Comparison of ENCODE assay signal across 15 cellular contexts in the genomic region with DNA sequence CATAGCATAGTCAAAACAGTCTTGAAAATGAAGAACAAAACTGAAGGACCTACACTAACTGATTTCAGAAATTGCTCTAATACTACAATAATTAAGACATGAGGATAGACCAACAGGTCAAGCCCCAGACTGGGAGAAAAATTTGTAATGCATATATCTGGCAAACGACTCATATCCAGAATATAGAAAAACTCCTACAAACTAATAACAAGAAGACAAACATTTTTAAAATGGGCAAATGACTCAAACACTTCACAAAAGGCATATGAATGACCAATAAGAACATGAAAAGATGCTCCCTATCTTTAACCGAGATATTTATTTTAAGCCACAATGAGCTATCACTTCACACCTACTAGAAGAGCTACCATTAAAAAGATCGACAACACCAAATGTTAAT. TPM values are rescaled to one million over a fixed set of nuclear protein-coding genes. Genes with fewer than 3 reads are reported as not detected.
DNase-seq lines count a peak whose midpoint lies in the region; ATAC-seq and TF ChIP-seq lines count a peak whose summit lies in the region.
"Had no signal": no experiment of that assay in that cellular context is flagged by ENCODE, and none has a peak within 500 bp of the region (broad histone marks: within the 10 kb centered on the region; RNA-seq: fewer than 3 reads in every experiment).

No MANE protein-coding gene starts in this region.

- H3F3A ChIP-seq in DOHH2 (ENCODE audit: control insufficient read depth, insufficient read depth): 0 out of 2 replicates have a peak, but pooled peaks cover 2% of the 10 kb centered on the region

- H4K20me1 ChIP-seq in DOHH2 (ENCODE audit: control insufficient read depth, insufficient read depth, low read depth, low read length): peaks cover 9% of the 10 kb centered on the region

- no peaks in the 10 kb centered on the region for H3K9me2 ChIP-seq in DOHH2 (replicated peaks; ENCODE audit: control insufficient read depth, low read length)

- no peak overlapping the region for H3K27ac Mint-ChIP-seq in activated CD8-positive, alpha-beta T cell treated with anti-CD3 and anti-CD28 coated beads for 36 hours
- no peak overlapping the region for H3K27ac Mint-ChIP-seq in mesothelial cell of epicardium
- H3K27ac Mint-ChIP-seq: memory B cell had no signal

- H3K27ac ChIP-seq in DOHH2 (ENCODE audit: low read depth, low read length) (no peak overlapping the region), stomach (no peak overlapping the region)
- H3K27ac ChIP-seq: adrenal gland had no signal

- H3K27me3 ChIP-seq in DOHH2 (ENCODE audit: control insufficient read depth, low read length) (no peaks in the 10 kb centered on the region), stomach (no peaks in the 10 kb centered on the region)
- H3K27me3 ChIP-seq: adrenal gland had no signal

- intact Hi-C loops in activated CD8-positive, alpha-beta T cell treated with anti-CD3 and anti-CD28 coated beads for 36 hours (cut with micrococcal nuclease): no loop called here
- intact Hi-C loops in stomach (cut with DNase I; ENCODE audit: low total_unique reads): no loop called here

- peaks cover 6% of the 10 kb centered on the region; the same call in 1 of the 2 replicates for H3K36me3 ChIP-seq in DOHH2 (ENCODE audit: control insufficient read depth, low read length)
- H3K36me3 ChIP-seq in stomach: no peaks in the 10 kb centered on the region
- H3K36me3 ChIP-seq: adrenal gland had no signal

- DNase-seq in activated CD8-positive, alpha-beta T cell treated with anti-CD3 and anti-CD28 coated beads for 36 hours: no peak
- DNase-seq in stomach (no peak), mesothelial cell of epicardium (ENCODE audit: low spot score in 2 of 2, unreplicated experiment in 2 of 2) (no peak), NCI-H345 (lab: John Stamatoyannopoulos, UW) (no peak)
- DNase-seq: adrenal gland, dermis blood vessel endothelial cell, HCEC 1CT, IMR-90, NCI-H1105 treated with DMSO at 0.1 percent for 48 hours, NCI-H526 treated with DMSO at 0.1 percent for 48 hours had no signal

- CTCF ChIA-PET in activated CD8-positive, alpha-beta T cell treated with anti-CD3 and anti-CD28 coated beads for 36 hours (lab: Charles Lee): interaction anchor here (1.0 kb wide), 2 partner anchors 16 to 200 kb away, joined by 3 read pairs; no protein-coding TSS in a partner anchor

- H3K4me2 ChIP-seq in DOHH2 (ENCODE audit: low read length): peak overlapping the region; percentile 17

- H3K4me3 ChIP-seq in DOHH2 (ENCODE audit: low read length): no peak overlapping the region
- H3K4me3 ChIP-seq in stomach: no peak overlapping the region
- H3K4me3 ChIP-seq: adrenal gland had no signal

- peaks cover 3% of the 10 kb centered on the region for H3K36me3 Mint-ChIP-seq in activated CD8-positive, alpha-beta T cell treated with anti-CD3 and anti-CD28 coated beads for 36 hours (ENCODE audit: low read depth)
- peaks cover 7% of the 10 kb centered on the region for H3K36me3 Mint-ChIP-seq in mesothelial cell of epicardium

- H3K9me3 ChIP-seq in DOHH2 (ENCODE audit: control insufficient read depth, insufficient read depth, low read length): no peaks in the 10 kb centered on the region
- no peaks in the 10 kb centered on the region for H3K9me3 ChIP-seq in stomach
- H3K9me3 ChIP-seq: adrenal gland had no signal

- ATAC-seq in GM18907 (IDR thresholded peaks at IDR 0.05; ENCODE audit: unreplicated experiment): peak; percentile 66
- ATAC-seq in HG02571 (IDR thresholded peaks at IDR 0.05; ENCODE audit: unreplicated experiment): peak; percentile 66
- peak; percentile 54 for ATAC-seq in HG03354 (IDR thresholded peaks at IDR 0.05; ENCODE audit: poor library complexity, severe bottlenecking, unreplicated experiment)
- ATAC-seq in activated CD8-positive, alpha-beta T cell treated with anti-CD3 and anti-CD28 coated beads for 36 hours: no peak

- POLR2A ChIA-PET in activated CD8-positive, alpha-beta T cell treated with anti-CD3 and anti-CD28 coated beads for 36 hours (lab: Charles Lee): interaction anchor here (0.7 to 1.5 kb wide), 2 partner anchors 14 kb away, joined by 3 to 5 read pairs; no protein-coding TSS in a partner anchor

- no peak overlapping the region for H3K4me3 Mint-ChIP-seq in activated CD8-positive, alpha-beta T cell treated with anti-CD3 and anti-CD28 coated beads for 36 hours
- H3K4me3 Mint-ChIP-seq in mesothelial cell of epicardium: no peak overlapping the region
- H3K4me3 Mint-ChIP-seq: memory B cell had no signal

- peaks cover 95% of the 10 kb centered on the region for H3K79me2 ChIP-seq in DOHH2 (ENCODE audit: control insufficient read depth, low read length)

- H3K4me1 Mint-ChIP-seq in activated CD8-positive, alpha-beta T cell treated with anti-CD3 and anti-CD28 coated beads for 36 hours (ENCODE audit: low read depth): peaks cover 28% of the 10 kb centered on the region
- H3K4me1 Mint-ChIP-seq in mesothelial cell of epicardium: peaks cover 7% of the 10 kb centered on the region

- WGBS in stomach, 5 donors: 65 to 76% (median 72%) methylated on average over 3 of the region's 3 CpGs

- no peak for TF ChIP-seq CTCF in DOHH2 (IDR thresholded peaks at IDR 0.05; ENCODE audit: low read depth, low read length, poor library complexity, severe bottlenecking)
- TF ChIP-seq CTCF in activated CD8-positive, alpha-beta T cell treated with anti-CD3 and anti-CD28 coated beads for 36 hours (IDR thresholded peaks at IDR 0.05): no peak
- no peak for TF ChIP-seq CTCF in stomach (IDR thresholded peaks at IDR 0.05)
- TF ChIP-seq CTCF in mesothelial cell of epicardium (IDR thresholded peaks at IDR 0.05; ENCODE audit: unreplicated experiment): no peak

- H3K4me1 ChIP-seq in DOHH2 (ENCODE audit: control insufficient read depth, low read length): peaks cover 29% of the 10 kb centered on the region
- H3K4me1 ChIP-seq in stomach: peaks cover 4 to 63% (median 28%) of the 10 kb centered on the region in 4 donors
- H3K4me1 ChIP-seq: adrenal gland had no signal

- H3K9me3 Mint-ChIP-seq in activated CD8-positive, alpha-beta T cell treated with anti-CD3 and anti-CD28 coated beads for 36 hours: no peaks in the 10 kb centered on the region
- H3K9me3 Mint-ChIP-seq in mesothelial cell of epicardium: peaks cover 2% of the 10 kb centered on the region

- no peak for TF ChIP-seq EP300 in stomach (IDR thresholded peaks at IDR 0.05)

- no peaks in the 10 kb centered on the region for H3K27me3 Mint-ChIP-seq in activated CD8-positive, alpha-beta T cell treated with anti-CD3 and anti-CD28 coated beads for 36 hours
- no peaks in the 10 kb centered on the region for H3K27me3 Mint-ChIP-seq in mesothelial cell of epicardium (ENCODE audit: low read depth)
- H3K27me3 Mint-ChIP-seq: memory B cell had no signal

- TF ChIP-seq POLR2A in stomach (IDR thresholded peaks at IDR 0.05): no peak

RNA-seq across cellular contexts. Expression of a gene that starts 14.2 kb away (rescaled TPM):
- total RNA-seq in activated CD8-positive, alpha-beta T cell treated with anti-CD3 and anti-CD28 coated beads for 36 hours: 10 to 100 TPM; 17.9 to 20.2 TPM
- total RNA-seq in stomach (10 to 100 TPM; 13.4 to 35.7 (median 28.1) TPM), mesothelial cell of epicardium (23.3 to 24.1 TPM (median 23.6 TPM) in 3 replicates)
- 10 to 100 TPM in 1 of 3 donors, 1 to 10 TPM in 2; 4.9 to 11.6 (median 8.3) TPM for polyA plus RNA-seq in stomach

RNA-seq across cellular contexts. Expression of a gene that starts 22.0 kb away (rescaled TPM):
- 10 to 100 TPM; 22.3 to 23.3 TPM for total RNA-seq in activated CD8-positive, alpha-beta T cell treated with anti-CD3 and anti-CD28 coated beads for 36 hours
- total RNA-seq in stomach (10 to 100 TPM; 10.5 to 22.0 (median 11.3) TPM), mesothelial cell of epicardium (20.7 to 23.3 TPM (median 20.8 TPM) in 3 replicates)
- 10 to 100 TPM in 1 of 3 donors, 1 to 10 TPM in 2; 6.3 to 11.2 (median 7.0) TPM for polyA plus RNA-seq in stomach
